27 cellular contexts compared by ENCODE assay signal in the genomic region with DNA sequence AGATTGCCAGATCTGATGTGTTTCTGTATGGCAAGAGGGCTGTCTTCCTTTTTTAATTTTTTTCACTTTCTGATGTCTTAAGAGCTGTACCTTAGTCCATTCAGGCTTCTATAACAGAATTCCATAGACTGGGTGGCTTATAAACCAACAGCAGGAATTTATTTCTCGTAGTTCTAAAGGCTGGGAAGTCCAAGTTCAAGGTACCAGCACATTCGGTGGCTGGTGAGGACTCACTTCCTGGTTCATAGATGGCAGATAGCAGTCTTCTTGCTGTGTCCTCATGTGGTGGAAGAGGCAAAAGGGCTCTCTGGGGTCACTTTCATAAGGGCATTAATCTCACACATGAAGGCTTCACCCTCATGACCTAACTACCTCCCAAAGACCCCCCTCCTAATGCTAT.
"Had no signal": no experiment of that assay in that cellular context is flagged by ENCODE, and none has a peak within 500 bp of the region (broad histone marks: within the 10 kb centered on the region; RNA-seq: fewer than 3 reads in every experiment).

No MANE protein-coding gene starts in this region.

- H3K27me3 ChIP-seq: colonic mucosa, esophagus squamous epithelium, foreskin keratinocyte, gastrocnemius medialis, heart left ventricle, heart right ventricle had no signal

- H3K9me3 ChIP-seq: colonic mucosa, esophagus muscularis mucosa, esophagus squamous epithelium, gastrocnemius medialis, gastroesophageal sphincter, heart left ventricle, heart right ventricle had no signal

- ATAC-seq: effector memory CD8-positive, alpha-beta T cell; esophagus mucosa; foreskin keratinocyte; gastrocnemius medialis; gastroesophageal sphincter; heart left ventricle; heart right ventricle had no signal

- H3K36me3 ChIP-seq: colonic mucosa, gastrocnemius medialis had no signal

- H3K27ac ChIP-seq: colonic mucosa, coronary artery, dorsolateral prefrontal cortex, epithelial cell of prostate, esophagus muscularis mucosa, esophagus squamous epithelium, foreskin keratinocyte, gastrocnemius medialis, gastroesophageal sphincter, heart left ventricle, heart right ventricle had no signal

- H3K4me1 ChIP-seq: colonic mucosa, esophagus muscularis mucosa, esophagus squamous epithelium, foreskin keratinocyte, gastrocnemius medialis, gastroesophageal sphincter had no signal

- FAIRE-seq: colon, endometrium, endothelial cell of umbilical vein, frontal cortex had no signal

- DNase-seq: colonic mucosa; cortex of kidney; dermis blood vessel endothelial cell; dorsolateral prefrontal cortex; effector CD4-positive, alpha-beta T cell; effector CD8-positive, alpha-beta T cell; effector memory CD4-positive, alpha-beta T cell; effector memory CD8-positive, alpha-beta T cell; erythroblast; esophagus squamous epithelium; foreskin fibroblast; foreskin keratinocyte; foreskin melanocyte; gastrocnemius medialis; glutamatergic neuron; head of caudate nucleus; heart left ventricle; heart right ventricle had no signal

- H3K4me3 ChIP-seq: colonic mucosa, coronary artery, dorsolateral prefrontal cortex, esophagus muscularis mucosa, esophagus squamous epithelium, gastrocnemius medialis, gastroesophageal sphincter, heart left ventricle, heart right ventricle had no signal
